Comparison of ENCODE assay signal across 1 cellular context in the genomic region with DNA sequence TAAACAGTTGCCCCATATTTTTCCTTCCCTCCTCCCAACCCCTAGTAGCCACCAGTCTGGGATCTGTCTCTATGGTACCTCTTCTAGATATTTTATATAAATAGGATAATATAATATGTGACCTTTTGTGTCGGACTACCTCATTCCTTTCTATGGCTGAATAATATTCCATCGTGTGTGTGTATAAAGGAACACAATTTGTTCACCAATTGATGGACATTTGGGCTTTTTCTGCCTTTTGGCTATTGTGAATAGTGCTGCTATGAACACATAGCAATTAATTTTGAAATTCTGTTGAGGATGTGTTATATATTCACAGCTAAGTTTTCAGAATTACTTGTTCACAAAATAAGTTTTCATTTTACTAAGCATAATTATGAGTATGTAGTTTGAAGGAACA.
TF ChIP-seq lines count a peak whose summit lies in the region.

No MANE protein-coding gene starts in this region.

TF ChIP-seq in A549, 52 proteins besides CTCF, POLR2A, EP300 and RAD21 (continued from another document):
- no peak for TF ChIP-seq BCL3 (IDR thresholded peaks at IDR 0.05)
- TF ChIP-seq CBX2 (IDR thresholded peaks at IDR 0.05; ENCODE audit: borderline replicate concordance, low read depth) = no peak
- TF ChIP-seq ZNF302 (CRISPR knock-in tag; IDR thresholded peaks at IDR 0.05) = no peak
- no peak for TF ChIP-seq E2F6 (IDR thresholded peaks at IDR 0.05; ENCODE audit: borderline replicate concordance, low read depth)
- TF ChIP-seq ESRRA (IDR thresholded peaks at IDR 0.05; ENCODE audit: borderline replicate concordance, low read length) = no peak
- no peak for TF ChIP-seq HES2 (IDR thresholded peaks at IDR 0.05)
- TF ChIP-seq MAX (IDR thresholded peaks at IDR 0.05) = no peak
- no peak for TF ChIP-seq EHMT2 (IDR thresholded peaks at IDR 0.05; ENCODE audit: low read depth)
- no peak for TF ChIP-seq KDM5A (IDR thresholded peaks at IDR 0.05)
TF ChIP-seq in A549: peak in this region for 0.
